In the genomic region with DNA sequence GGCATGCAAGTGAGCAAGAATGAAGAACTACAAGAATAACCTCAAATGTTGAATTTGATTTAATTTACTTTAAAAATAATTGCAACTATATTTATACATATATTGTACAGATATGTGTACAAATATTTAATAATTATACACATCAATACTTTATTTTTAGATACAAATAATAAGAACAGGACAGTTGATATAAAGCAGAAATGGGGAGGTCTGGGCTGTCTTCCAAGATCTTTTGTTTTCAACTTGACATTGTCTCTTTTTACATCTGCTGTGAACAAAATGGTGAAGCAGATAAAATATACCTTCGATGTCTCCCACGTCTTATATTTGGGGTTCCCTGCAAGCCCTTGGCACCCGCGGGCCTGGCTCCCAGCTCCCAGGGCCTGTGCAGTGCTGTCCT, we compare ENCODE assay signal across 36 cellular contexts.
"Had no signal": no experiment of that assay in that cellular context is flagged by ENCODE, and none has a peak within 500 bp of the region (broad histone marks: within the 10 kb centered on the region; RNA-seq: fewer than 3 reads in every experiment).

No MANE protein-coding gene starts in this region.

- H3K9me3 ChIP-seq: adrenal gland, ascending aorta had no signal

- H3K27ac Mint-ChIP-seq: activated B cell treated with CpG ODN at 0.5 μM for 24 hours; activated CD4-positive, alpha-beta memory T cell treated with anti-CD3 and anti-CD28 coated beads, Interleukin-2, amount 10 ng/mL, durations not matched to agents 7 days and 5 days; activated CD4-positive, alpha-beta T cell treated with anti-CD3 and anti-CD28 coated beads, Interleukin-2, amount 10 ng/mL, durations not matched to agents 24 days and 14 days; activated CD8-positive, alpha-beta memory T cell treated with anti-CD3 and anti-CD28 coated beads, Interleukin-2, amount 10 ng/mL, durations not matched to agents 7 days and 5 days; activated CD8-positive, alpha-beta T cell treated with anti-CD3 and anti-CD28 coated beads, Interleukin-2, amount 10 ng/mL, durations not matched to agents 7 days and 5 days; activated naive CD4-positive, alpha-beta T cell treated with anti-CD3 and anti-CD28 coated beads for 36 hours; activated naive CD4-positive, alpha-beta T cell treated with anti-CD3 and anti-CD28 coated beads, Interleukin-2, amount 50 U/mL, for 72 hours; activated naive CD8-positive, alpha-beta T cell treated with anti-CD3 and anti-CD28 coated beads for 36 hours; activated T-cell treated with anti-CD3 and anti-CD28 coated beads, Interleukin-2, amount 50 U/mL, for 24 hours; activated T-helper 2 cell treated with anti-CD3 and anti-CD28 coated beads, Interferon-gamma antibody, Interleukin-2, Interleukin-4, amounts not matched to agents 10 μg/mL and 5 μg/mL and 100 μg/mL, durations not matched to agents 14 hours and 24 hours and 36 hours; T-helper 1 cell treated with Interleukin-12 subunit alpha and Interleukin-12 subunit beta and Interleukin-4 antibody, amounts not matched to agents 30 μg/mL and 1 μg/mL, for 36 hours; T-helper 2 cell treated with Interferon-gamma antibody and Interleukin-4, amounts not matched to agents 5 μg/mL and 100 μg/mL, for 36 hours had no signal

- H3K9me3 Mint-ChIP-seq: activated CD4-positive, alpha-beta memory T cell treated with anti-CD3 and anti-CD28 coated beads, Interleukin-2, amount 10 ng/mL, durations not matched to agents 7 days and 5 days; activated CD4-positive, alpha-beta T cell treated with anti-CD3 and anti-CD28 coated beads, Interleukin-2, amount 10 ng/mL, durations not matched to agents 24 days and 14 days; activated naive CD4-positive, alpha-beta T cell treated with anti-CD3 and anti-CD28 coated beads for 36 hours; activated naive CD4-positive, alpha-beta T cell treated with anti-CD3 and anti-CD28 coated beads, Interleukin-2, amount 50 U/mL, for 72 hours; activated naive CD8-positive, alpha-beta T cell treated with anti-CD3 and anti-CD28 coated beads for 36 hours; activated T-cell treated with anti-CD3 and anti-CD28 coated beads, Interleukin-2, amount 50 U/mL, for 24 hours; activated T-helper 2 cell treated with anti-CD3 and anti-CD28 coated beads, Interferon-gamma antibody, Interleukin-2, Interleukin-4, amounts not matched to agents 10 μg/mL and 5 μg/mL and 100 μg/mL, durations not matched to agents 14 hours and 24 hours and 36 hours; central memory CD8-positive, alpha-beta T cell; T-helper 1 cell treated with Interleukin-12 subunit alpha and Interleukin-12 subunit beta and Interleukin-4 antibody, amounts not matched to agents 30 μg/mL and 1 μg/mL, for 36 hours; T-helper 2 cell treated with Interferon-gamma antibody and Interleukin-4, amounts not matched to agents 5 μg/mL and 100 μg/mL, for 36 hours had no signal

- H3K36me3 ChIP-seq: adrenal gland, ascending aorta, cardiac muscle cell had no signal

- H3K4me1 Mint-ChIP-seq: activated B cell treated with CpG ODN at 0.5 μM for 24 hours; activated CD4-positive, alpha-beta memory T cell treated with anti-CD3 and anti-CD28 coated beads, Interleukin-2, amount 10 ng/mL, durations not matched to agents 7 days and 5 days; activated CD4-positive, alpha-beta T cell treated with anti-CD3 and anti-CD28 coated beads, Interleukin-2, amount 10 ng/mL, durations not matched to agents 24 days and 14 days; activated CD8-positive, alpha-beta memory T cell treated with anti-CD3 and anti-CD28 coated beads, Interleukin-2, amount 10 ng/mL, durations not matched to agents 7 days and 5 days; activated naive CD8-positive, alpha-beta T cell treated with anti-CD3 and anti-CD28 coated beads for 36 hours; brain; central memory CD8-positive, alpha-beta T cell had no signal

- H3K4me3 Mint-ChIP-seq: activated B cell treated with CpG ODN at 0.5 μM for 24 hours; activated CD4-positive, alpha-beta memory T cell treated with anti-CD3 and anti-CD28 coated beads, Interleukin-2, amount 10 ng/mL, durations not matched to agents 7 days and 5 days; activated CD4-positive, alpha-beta T cell treated with anti-CD3 and anti-CD28 coated beads, Interleukin-2, amount 10 ng/mL, durations not matched to agents 24 days and 14 days; activated CD8-positive, alpha-beta memory T cell treated with anti-CD3 and anti-CD28 coated beads, Interleukin-2, amount 10 ng/mL, durations not matched to agents 7 days and 5 days; activated CD8-positive, alpha-beta T cell treated with anti-CD3 and anti-CD28 coated beads, Interleukin-2, amount 10 ng/mL, durations not matched to agents 7 days and 5 days; activated naive CD4-positive, alpha-beta T cell treated with anti-CD3 and anti-CD28 coated beads for 36 hours; activated naive CD8-positive, alpha-beta T cell treated with anti-CD3 and anti-CD28 coated beads for 36 hours; activated T-cell treated with anti-CD3 and anti-CD28 coated beads, Interleukin-2, amount 50 U/mL, for 24 hours; brain; central memory CD8-positive, alpha-beta T cell; T-helper 1 cell treated with Interleukin-12 subunit alpha and Interleukin-12 subunit beta and Interleukin-4 antibody, amounts not matched to agents 30 μg/mL and 1 μg/mL, for 36 hours; T-helper 2 cell treated with Interferon-gamma antibody and Interleukin-4, amounts not matched to agents 5 μg/mL and 100 μg/mL, for 36 hours had no signal

- ATAC-seq: activated CD8-positive, alpha-beta memory T cell treated with anti-CD3 and anti-CD28 coated beads, Interleukin-2, amount 10 ng/mL, durations not matched to agents 7 days and 5 days; activated CD8-positive, alpha-beta T cell treated with anti-CD3 and anti-CD28 coated beads, Interleukin-2, amount 10 ng/mL, durations not matched to agents 7 days and 5 days; activated naive CD4-positive, alpha-beta T cell treated with anti-CD3 and anti-CD28 coated beads, Interleukin-2, amount 50 U/mL, for 72 hours had no signal

- H3K36me3 Mint-ChIP-seq: activated CD8-positive, alpha-beta memory T cell treated with anti-CD3 and anti-CD28 coated beads, Interleukin-2, amount 10 ng/mL, durations not matched to agents 7 days and 5 days; activated naive CD4-positive, alpha-beta T cell treated with anti-CD3 and anti-CD28 coated beads, Interleukin-2, amount 50 U/mL, for 72 hours; activated naive CD8-positive, alpha-beta T cell treated with anti-CD3 and anti-CD28 coated beads for 36 hours; brain had no signal

- DNase-seq: activated B cell treated with CpG ODN at 0.5 μM for 24 hours; activated CD4-positive, alpha-beta memory T cell treated with anti-CD3 and anti-CD28 coated beads, Interleukin-2, amount 10 ng/mL, durations not matched to agents 7 days and 5 days; activated CD4-positive, alpha-beta T cell treated with anti-CD3 and anti-CD28 coated beads for 4 hours; activated CD4-positive, alpha-beta T cell treated with anti-CD3 and anti-CD28 coated beads, Interleukin-2, amount 10 ng/mL, durations not matched to agents 24 days and 14 days; activated CD4-positive, alpha-beta T cell treated with anti-CD3 and anti-CD28 coated beads, Interleukin-2, amount 50 U/mL, for 1 hour; activated CD4-positive, alpha-beta T cell treated with anti-CD3 and anti-CD28 coated beads, Interleukin-2, amount 50 U/mL, for 4 hours; activated CD4-positive, CD25-positive, alpha-beta regulatory T cell treated with anti-CD3 and anti-CD28 coated beads, Interleukin-2, amount 50 U/mL, for 72 hours; activated CD8-positive, alpha-beta memory T cell treated with anti-CD3 and anti-CD28 coated beads for 24 hours; activated CD8-positive, alpha-beta memory T cell treated with anti-CD3 and anti-CD28 coated beads, Interleukin-2, amount 10 ng/mL, durations not matched to agents 7 days and 5 days; activated CD8-positive, alpha-beta memory T cell treated with anti-CD3 and anti-CD28 coated beads, Interleukin-2, amount 50 U/mL, for 48 hours; activated CD8-positive, alpha-beta T cell treated with anti-CD3 and anti-CD28 coated beads, Interleukin-2, amount 10 ng/mL, durations not matched to agents 7 days and 5 days; activated effector memory CD4-positive, alpha-beta T cell treated with anti-CD3 and anti-CD28 coated beads, Interleukin-2, amount 50 U/mL, for 16 hours; activated gamma-delta T cell treated with Interleukin-2 at 50 U/mL for 16 hours; activated naive CD4-positive, alpha-beta T cell; activated naive CD4-positive, alpha-beta T cell treated with anti-CD3 and anti-CD28 coated beads for 36 hours; activated naive CD4-positive, alpha-beta T cell treated with anti-CD3 and anti-CD28 coated beads, Interleukin-2, amount 50 U/mL, for 16 hours; activated naive CD8-positive, alpha-beta T cell treated with anti-CD3 and anti-CD28 coated beads for 36 hours; activated T-cell treated with anti-CD3 and anti-CD28 coated beads, Interleukin-2, amount 50 U/mL, for 24 hours; activated T-cell treated with anti-CD3 and anti-CD28 coated beads, Interleukin-2, amount 50 U/mL, for 48 hours; adrenal gland; amygdala; anterior cingulate cortex; caudate nucleus; cerebellar nuclear complex; T-helper 1 cell; T-helper 2 cell; T-helper 9 cell had no signal

- H3K27ac ChIP-seq: ascending aorta, cardiac muscle cell, VCaP had no signal

- H3K27me3 Mint-ChIP-seq: activated CD4-positive, alpha-beta memory T cell treated with anti-CD3 and anti-CD28 coated beads, Interleukin-2, amount 10 ng/mL, durations not matched to agents 7 days and 5 days; activated CD8-positive, alpha-beta memory T cell treated with anti-CD3 and anti-CD28 coated beads, Interleukin-2, amount 10 ng/mL, durations not matched to agents 7 days and 5 days had no signal

- H3K4me3 ChIP-seq: adrenal gland, ascending aorta, cardiac muscle cell had no signal

- H3K27me3 ChIP-seq: adrenal gland, ascending aorta, cardiac muscle cell had no signal

- H3K4me1 ChIP-seq: ascending aorta had no signal
